Comparison of ENCODE assay signal across 11 cellular contexts in the genomic region with DNA sequence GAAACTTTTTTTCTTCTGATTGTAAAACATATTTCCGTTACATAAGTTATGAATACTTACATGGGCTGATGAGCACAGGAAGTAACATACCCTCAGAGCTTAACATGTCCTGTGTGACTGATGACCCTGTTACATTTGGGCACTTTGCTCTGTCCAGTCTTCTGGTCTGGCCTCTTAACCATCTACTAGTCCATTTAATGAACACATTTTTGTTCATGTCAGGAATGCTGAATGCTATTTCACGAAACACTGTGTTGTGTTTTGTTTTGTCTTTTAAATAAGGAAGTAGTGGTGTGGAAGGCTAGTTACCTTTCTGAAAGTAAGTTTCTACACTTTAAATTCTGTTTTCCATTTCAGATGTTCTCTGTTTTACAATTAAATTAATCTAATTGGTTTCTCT.
DNase-seq lines count a peak whose midpoint lies in the region; ATAC-seq and TF ChIP-seq lines count a peak whose summit lies in the region.
"Had no signal": no experiment of that assay in that cellular context is flagged by ENCODE, and none has a peak within 500 bp of the region (broad histone marks: within the 10 kb centered on the region; RNA-seq: fewer than 3 reads in every experiment).

No MANE protein-coding gene starts in this region.

- no peaks in the 10 kb centered on the region for H3K9me3 Mint-ChIP-seq in activated T-cell treated with anti-CD3 and anti-CD28 coated beads, Interleukin-2, amount 50 U/mL, for 72 hours
- no peaks in the 10 kb centered on the region for H3K9me3 Mint-ChIP-seq in activated T-cell treated with anti-CD3 and anti-CD28 coated beads, Interleukin-2, amount 50 U/mL, for 4 hours
- H3K9me3 Mint-ChIP-seq in Calu3 (ENCODE audit: low read depth, unreplicated experiment), result no peaks in the 10 kb centered on the region

- peaks cover 99% of the 10 kb centered on the region for H3K79me2 ChIP-seq in Karpas-422 (ENCODE audit: low read length)

- H3K4me1 ChIP-seq in Karpas-422 (ENCODE audit: low read length) (peaks cover 96% of the 10 kb centered on the region), spleen (peaks cover 0 to 87% (median 49%) of the 10 kb centered on the region in 6 donors)
- H3K4me1 ChIP-seq: right atrium auricular region had no signal

- H3K27me3 Mint-ChIP-seq in activated T-cell treated with anti-CD3 and anti-CD28 coated beads, Interleukin-2, amount 50 U/mL, for 72 hours (ENCODE audit: low read depth), result no peaks in the 10 kb centered on the region
- H3K27me3 Mint-ChIP-seq in activated T-cell treated with anti-CD3 and anti-CD28 coated beads, Interleukin-2, amount 50 U/mL, for 4 hours (ENCODE audit: low read depth), result no peaks in the 10 kb centered on the region
- H3K27me3 Mint-ChIP-seq in Calu3 (ENCODE audit: unreplicated experiment), result no peaks in the 10 kb centered on the region

- H3K27me3 ChIP-seq in Karpas-422 (ENCODE audit: low read length), result no peaks in the 10 kb centered on the region
- no peaks in the 10 kb centered on the region for H3K27me3 ChIP-seq in spleen (replicated peaks in 1 of 7)
- H3K27me3 ChIP-seq: right atrium auricular region had no signal

- 38 to 46% (median 39%) methylated on average over 2 of the region's 2 CpGs for WGBS in spleen, 5 donors

- peaks cover 16% of the 10 kb centered on the region for H3K4me1 Mint-ChIP-seq in activated T-cell treated with anti-CD3 and anti-CD28 coated beads, Interleukin-2, amount 50 U/mL, for 72 hours (ENCODE audit: low read depth)
- H3K4me1 Mint-ChIP-seq in activated T-cell treated with anti-CD3 and anti-CD28 coated beads, Interleukin-2, amount 50 U/mL, for 4 hours (ENCODE audit: low read depth), result peaks cover 34% of the 10 kb centered on the region
- H3K4me1 Mint-ChIP-seq in Calu3 (ENCODE audit: low read depth, unreplicated experiment), result no peaks in the 10 kb centered on the region

- TF ChIP-seq CTCF in spleen (IDR thresholded peaks at IDR 0.05 in 8 of 11, conservative IDR thresholded peaks at IDR 0.05 in 3 of 11) (no peak), Calu3 (IDR thresholded peaks at IDR 0.05; ENCODE audit: unreplicated experiment) (no peak)

- no peaks in the 10 kb centered on the region for H3K9me3 ChIP-seq in Karpas-422 (ENCODE audit: low read length)
- no peaks in the 10 kb centered on the region for H3K9me3 ChIP-seq in spleen
- H3K9me3 ChIP-seq: right atrium auricular region had no signal

- no peak overlapping the region for H2AFZ ChIP-seq in Karpas-422 (ENCODE audit: low read length)

- peak overlapping the region; percentile 69 for H3K4me2 ChIP-seq in Karpas-422 (ENCODE audit: low read depth, low read length, poor library complexity, severe bottlenecking)

- no peaks in the 10 kb centered on the region for H4K20me1 ChIP-seq in Karpas-422 (ENCODE audit: insufficient read depth, low read depth, low read length)

- H3K27ac ChIP-seq in Karpas-422 (ENCODE audit: low read length) (peak overlapping the region; percentile 90), spleen (peak overlapping the region; percentile 5 to 81 (median 66))
- H3K27ac ChIP-seq: right atrium auricular region had no signal

- intact Hi-C loops in spleen (cut with DNase I; ENCODE audit: low total_unique reads) (no loop called here), head of caudate nucleus (cut with DNase I) (no loop called here), Calu3 (cut with micrococcal nuclease; ENCODE audit: unreplicated experiment) (no loop called here)

- no peaks in the 10 kb centered on the region for H3K9me2 ChIP-seq in Karpas-422 (replicated peaks; ENCODE audit: insufficient read depth, low read length)

- H3K4me3 Mint-ChIP-seq in activated T-cell treated with anti-CD3 and anti-CD28 coated beads, Interleukin-2, amount 50 U/mL, for 72 hours, result no peak overlapping the region
- no peak overlapping the region for H3K4me3 Mint-ChIP-seq in activated T-cell treated with anti-CD3 and anti-CD28 coated beads, Interleukin-2, amount 50 U/mL, for 4 hours
- no peak overlapping the region for H3K4me3 Mint-ChIP-seq in Calu3 (ENCODE audit: low read depth, unreplicated experiment)

- peak overlapping the region; percentile 25 for H3K4me3 ChIP-seq in Karpas-422 (ENCODE audit: low read length)
- H3K4me3 ChIP-seq in spleen, result peak overlapping the region in 1 of 8 donors; percentile 17
- H3K4me3 ChIP-seq: right atrium auricular region had no signal

- BruUV-seq in Calu3 (replicated peaks; lab: Mats Ljungman, UMichigan), result no TSS peak

- peaks cover 17% of the 10 kb centered on the region; the same call in 1 of the 2 replicates for H3K36me3 ChIP-seq in Karpas-422 (ENCODE audit: insufficient read depth, low read length)
- H3K36me3 ChIP-seq in spleen, result peaks cover 0 to 59% (median 9%) of the 10 kb centered on the region in 6 donors

- H3K36me3 Mint-ChIP-seq in activated T-cell treated with anti-CD3 and anti-CD28 coated beads, Interleukin-2, amount 50 U/mL, for 72 hours (ENCODE audit: insufficient read depth in 2 of 2), result peaks cover 2 to 3% of the 10 kb centered on the region in 2 donors
- H3K36me3 Mint-ChIP-seq in activated T-cell treated with anti-CD3 and anti-CD28 coated beads, Interleukin-2, amount 50 U/mL, for 4 hours (ENCODE audit: insufficient read depth), result peaks cover 14% of the 10 kb centered on the region
- peaks cover 15% of the 10 kb centered on the region for H3K36me3 Mint-ChIP-seq in Calu3 (ENCODE audit: insufficient read depth, unreplicated experiment)

- peak overlapping the region; percentile 33 for H3K27ac Mint-ChIP-seq in activated T-cell treated with anti-CD3 and anti-CD28 coated beads, Interleukin-2, amount 50 U/mL, for 72 hours
- H3K27ac Mint-ChIP-seq in Calu3 (ENCODE audit: unreplicated experiment), result no peak overlapping the region

- CTCF ChIA-PET in Calu3 (lab: Charles Lee), result no interaction called here

- no peak for TF ChIP-seq POLR2A in spleen (IDR thresholded peaks at IDR 0.05)

- no peak for DNase-seq in activated T-cell treated with anti-CD3 and anti-CD28 coated beads, Interleukin-2, amount 50 U/mL, for 72 hours
- no peak for DNase-seq in activated T-cell treated with anti-CD3 and anti-CD28 coated beads, Interleukin-2, amount 50 U/mL, for 4 hours
- peak; percentile 59 for DNase-seq in Karpas-422
- no peak for DNase-seq in spleen
- no peak for DNase-seq in inferior parietal cortex (ENCODE audit: extremely low spot score)
- DNase-seq in head of caudate nucleus, result no peak
- no peak for DNase-seq in Calu3
- DNase-seq: kidney had no signal

- ATAC-seq in activated T-cell treated with anti-CD3 and anti-CD28 coated beads, Interleukin-2, amount 50 U/mL, for 72 hours (replicated peaks in 1 of 2), result no peak
- ATAC-seq in activated T-cell treated with anti-CD3 and anti-CD28 coated beads, Interleukin-2, amount 50 U/mL, for 4 hours, result no peak
- peak; percentile 45 for ATAC-seq in HG02759 (IDR thresholded peaks at IDR 0.05; ENCODE audit: unreplicated experiment)
- ATAC-seq: Panc1 had no signal

- peak overlapping the region; percentile 52 for H3K9ac ChIP-seq in Karpas-422 (ENCODE audit: low read length)
